Comparison of ENCODE assay signal across 23 cellular contexts in the genomic region with DNA sequence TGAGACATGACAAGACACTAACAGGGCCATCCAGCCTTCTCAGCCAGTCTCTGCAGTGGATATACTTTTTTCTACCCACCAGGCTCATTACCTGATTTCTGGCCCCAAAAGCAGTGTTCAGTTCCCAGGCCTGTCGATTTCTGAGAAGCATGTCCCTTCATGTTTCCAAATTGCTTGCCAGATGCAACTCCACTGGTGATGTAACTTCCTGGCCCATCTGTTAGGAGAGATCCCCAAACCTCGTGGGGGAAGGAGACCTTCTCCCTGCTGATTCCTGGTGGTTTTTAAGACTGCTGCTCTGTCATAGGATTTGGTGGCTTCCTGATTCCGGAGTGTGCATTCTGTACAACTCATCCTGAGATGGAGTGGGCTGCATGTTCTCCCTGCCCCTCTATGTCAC. TPM values are rescaled to one million over a fixed set of nuclear protein-coding genes. Genes with fewer than 3 reads are reported as not detected.
A peak's percentile ranks its signal among the peaks of the same experiment; 100 is the strongest.
DNase-seq lines count a peak whose midpoint lies in the region; ATAC-seq, FAIRE-seq and TF ChIP-seq lines count a peak whose summit lies in the region.
"Had no signal": no experiment of that assay in that cellular context is flagged by ENCODE, and none has a peak within 500 bp of the region (broad histone marks: within the 10 kb centered on the region; RNA-seq: fewer than 3 reads in every experiment).

No MANE protein-coding gene starts in this region.

- peaks cover 23% of the 10 kb centered on the region for H3K36me3 Mint-ChIP-seq in activated CD8-positive, alpha-beta T cell treated with anti-CD3 and anti-CD28 coated beads, Interleukin-2, amount 10 ng/mL, durations not matched to agents 7 days and 5 days (ENCODE audit: low read depth)
- H3K36me3 Mint-ChIP-seq in activated CD8-positive, alpha-beta T cell treated with anti-CD3 and anti-CD28 coated beads for 36 hours (ENCODE audit: low read depth): peaks cover 1% of the 10 kb centered on the region

- H3K27me3 Mint-ChIP-seq in activated CD8-positive, alpha-beta T cell treated with anti-CD3 and anti-CD28 coated beads, Interleukin-2, amount 10 ng/mL, durations not matched to agents 7 days and 5 days (ENCODE audit: low read depth): no peaks in the 10 kb centered on the region
- H3K27me3 Mint-ChIP-seq in activated CD8-positive, alpha-beta T cell treated with anti-CD3 and anti-CD28 coated beads for 36 hours: no peaks in the 10 kb centered on the region
- H3K27me3 Mint-ChIP-seq: effector memory CD8-positive, alpha-beta T cell had no signal

- peak overlapping the region; percentile 15 for H3K27ac Mint-ChIP-seq in activated CD8-positive, alpha-beta T cell treated with anti-CD3 and anti-CD28 coated beads, Interleukin-2, amount 10 ng/mL, durations not matched to agents 7 days and 5 days
- H3K27ac Mint-ChIP-seq in activated CD8-positive, alpha-beta T cell treated with anti-CD3 and anti-CD28 coated beads for 36 hours: no peak overlapping the region
- H3K27ac Mint-ChIP-seq: effector memory CD8-positive, alpha-beta T cell had no signal

- no peak overlapping the region for H3K27ac ChIP-seq in HL-60 (replicated peaks)
- H3K27ac ChIP-seq: BLaER1 treated with 17β-estradiol and CSF1 and Interleukin-3, amounts not matched to agents 10 nM and 100 nM; vagina had no signal

- no peaks in the 10 kb centered on the region for H3K9me3 Mint-ChIP-seq in activated CD8-positive, alpha-beta T cell treated with anti-CD3 and anti-CD28 coated beads, Interleukin-2, amount 10 ng/mL, durations not matched to agents 7 days and 5 days (ENCODE audit: insufficient read depth)
- no peaks in the 10 kb centered on the region for H3K9me3 Mint-ChIP-seq in activated CD8-positive, alpha-beta T cell treated with anti-CD3 and anti-CD28 coated beads for 36 hours
- H3K9me3 Mint-ChIP-seq: effector memory CD8-positive, alpha-beta T cell had no signal

- POLR2A ChIA-PET in activated CD8-positive, alpha-beta T cell treated with anti-CD3 and anti-CD28 coated beads, Interleukin-2, amount 10 ng/mL, durations not matched to agents 7 days and 5 days (lab: Charles Lee): no interaction called here
- POLR2A ChIA-PET in activated CD8-positive, alpha-beta T cell treated with anti-CD3 and anti-CD28 coated beads for 36 hours (lab: Charles Lee): no interaction called here

- no peaks in the 10 kb centered on the region for H3K4me1 Mint-ChIP-seq in activated CD8-positive, alpha-beta T cell treated with anti-CD3 and anti-CD28 coated beads, Interleukin-2, amount 10 ng/mL, durations not matched to agents 7 days and 5 days (ENCODE audit: low read depth)
- H3K4me1 Mint-ChIP-seq in activated CD8-positive, alpha-beta T cell treated with anti-CD3 and anti-CD28 coated beads for 36 hours (ENCODE audit: low read depth): no peaks in the 10 kb centered on the region

- intact Hi-C loops in activated CD8-positive, alpha-beta T cell treated with anti-CD3 and anti-CD28 coated beads for 36 hours (cut with micrococcal nuclease): no loop called here

- H3K36me3 ChIP-seq in bronchial epithelial cell (ENCODE audit: control insufficient read depth, insufficient read depth, low read length): peaks cover 2% of the 10 kb centered on the region

- CTCF ChIA-PET in activated CD8-positive, alpha-beta T cell treated with anti-CD3 and anti-CD28 coated beads, Interleukin-2, amount 10 ng/mL, durations not matched to agents 7 days and 5 days (lab: Charles Lee): no interaction called here
- CTCF ChIA-PET in activated CD8-positive, alpha-beta T cell treated with anti-CD3 and anti-CD28 coated beads for 36 hours (lab: Charles Lee): no interaction called here

- no peak for ATAC-seq in activated CD8-positive, alpha-beta T cell treated with anti-CD3 and anti-CD28 coated beads, Interleukin-2, amount 10 ng/mL, durations not matched to agents 7 days and 5 days
- no peak for ATAC-seq in activated CD8-positive, alpha-beta T cell treated with anti-CD3 and anti-CD28 coated beads for 36 hours
- no peak for ATAC-seq in GM18520 (IDR thresholded peaks at IDR 0.05; ENCODE audit: unreplicated experiment)
- ATAC-seq in HG03439 (IDR thresholded peaks at IDR 0.05; ENCODE audit: unreplicated experiment): no peak
- ATAC-seq: effector memory CD8-positive, alpha-beta T cell had no signal

- H3K27me3 ChIP-seq in HL-60 (ENCODE audit: insufficient read depth, poor library complexity, severe bottlenecking) (no peaks in the 10 kb centered on the region), bronchial epithelial cell (ENCODE audit: control insufficient read depth, insufficient read depth, low read length) (no peaks in the 10 kb centered on the region)
- H3K27me3 ChIP-seq: BLaER1 treated with 17β-estradiol and CSF1 and Interleukin-3, amounts not matched to agents 10 nM and 100 nM; vagina had no signal

- no peak for DNase-seq in activated CD8-positive, alpha-beta T cell treated with anti-CD3 and anti-CD28 coated beads, Interleukin-2, amount 10 ng/mL, durations not matched to agents 7 days and 5 days
- DNase-seq in activated CD8-positive, alpha-beta T cell treated with anti-CD3 and anti-CD28 coated beads for 36 hours: no peak
- DNase-seq in HL-60 (ENCODE audit: low read depth in 1 of 2, low spot score in 1 of 2): peak; percentile 15 to 26
- DNase-seq in bronchial epithelial cell (ENCODE audit: low read depth): peak; percentile 81
- peak; percentile 15 to 19 for DNase-seq in lung microvascular endothelial cell (ENCODE audit: low read depth in 2 of 2)
- DNase-seq in NCI-H82 treated with DMSO at 0.1 percent for 48 hours (lab: John Stamatoyannopoulos, UW; ENCODE audit: unreplicated experiment): no peak
- DNase-seq: activated CD4-positive, alpha-beta T cell treated with anti-CD3 and anti-CD28 coated beads for 4 hours; activated CD8-positive, alpha-beta memory T cell treated with anti-CD3 and anti-CD28 coated beads, Interleukin-2, amount 50 U/mL, for 4 hours; activated naive CD4-positive, alpha-beta T cell; effector memory CD8-positive, alpha-beta T cell; foreskin fibroblast; kidney glomerular epithelial cell; midbrain; RPMI8226; stimulated activated CD8-positive, alpha-beta memory T cell treated with anti-CD3 and anti-CD28 coated beads, Interleukin-4, amount 100 ng/mL, for 48 hours; substantia nigra had no signal

- no peak for TF ChIP-seq CTCF in activated CD8-positive, alpha-beta T cell treated with anti-CD3 and anti-CD28 coated beads for 36 hours (IDR thresholded peaks at IDR 0.05)
- no peak for TF ChIP-seq CTCF in HL-60 (IDR thresholded peaks at IDR 0.05; ENCODE audit: insufficient read depth, low read length)
- no peak for TF ChIP-seq CTCF in bronchial epithelial cell (IDR thresholded peaks at IDR 0.05; ENCODE audit: insufficient read depth, low read length, severe bottlenecking)

- no peak overlapping the region for H3K4me3 Mint-ChIP-seq in activated CD8-positive, alpha-beta T cell treated with anti-CD3 and anti-CD28 coated beads, Interleukin-2, amount 10 ng/mL, durations not matched to agents 7 days and 5 days
- no peak overlapping the region for H3K4me3 Mint-ChIP-seq in activated CD8-positive, alpha-beta T cell treated with anti-CD3 and anti-CD28 coated beads for 36 hours
- H3K4me3 Mint-ChIP-seq: effector memory CD8-positive, alpha-beta T cell had no signal

- no peak overlapping the region for H3K4me3 ChIP-seq in HL-60 (replicated peaks; ENCODE audit: insufficient read depth, low read length)
- H3K4me3 ChIP-seq in bronchial epithelial cell (ENCODE audit: low read depth, low read length): no peak overlapping the region
- H3K4me3 ChIP-seq: BLaER1 treated with 17β-estradiol and CSF1 and Interleukin-3, amounts not matched to agents 10 nM and 100 nM; HAP-1; vagina had no signal

- FAIRE-seq in bronchial epithelial cell (lab: Jason Lieb, UNC): peak; percentile 91
- FAIRE-seq: TTC549 had no signal

RNA-seq across cellular contexts. Expression of gene MRPS10, which starts 31.6 kb away (rescaled TPM):
- total RNA-seq in activated CD8-positive, alpha-beta T cell treated with anti-CD3 and anti-CD28 coated beads, Interleukin-2, amount 10 ng/mL, durations not matched to agents 7 days and 5 days: 10 to 100 TPM; 32.6 to 33.8 TPM
- 10 to 100 TPM; 36.7 to 38.9 TPM for total RNA-seq in activated CD8-positive, alpha-beta T cell treated with anti-CD3 and anti-CD28 coated beads for 36 hours
- total RNA-seq in bronchial epithelial cell: 71.6 and 74.5 TPM in 2 replicates
- total RNA-seq in lung microvascular endothelial cell: 31.0 and 37.9 TPM in 2 replicates

RNA-seq across cellular contexts. Expression of gene GUCA1B, which starts 54.5 kb away (rescaled TPM):
- total RNA-seq in activated CD8-positive, alpha-beta T cell treated with anti-CD3 and anti-CD28 coated beads, Interleukin-2, amount 10 ng/mL, durations not matched to agents 7 days and 5 days: 1 to 10 TPM in 1 of 2 experiments, under 1 TPM in 1; 0.84 to 1.0 TPM
- total RNA-seq in activated CD8-positive, alpha-beta T cell treated with anti-CD3 and anti-CD28 coated beads for 36 hours: 1 to 10 TPM; 1.9 to 2.6 TPM
- total RNA-seq in bronchial epithelial cell: 1.9 and 2.4 TPM in 2 replicates
- total RNA-seq in lung microvascular endothelial cell: 0.20 and 0.22 TPM in 2 replicates
- total RNA-seq: A172, vagina had no signal

Comparison
In these comparisons a context has a peak if more than half of its experiments do, and no peak if none do; other contexts are left out.
1. DNase-seq: peak in HL-60 (2 of 2), bronchial epithelial cell (single experiment) and lung microvascular endothelial cell (2 of 2); none in activated CD8-positive, alpha-beta T cell treated with anti-CD3 and anti-CD28 coated beads, Interleukin-2, amount 10 ng/mL, durations not matched to agents 7 days and 5 days (single experiment), activated CD8-positive, alpha-beta T cell treated with anti-CD3 and anti-CD28 coated beads for 36 hours (single experiment) and NCI-H82 treated with DMSO at 0.1 percent for 48 hours (single experiment).